Comparison of ENCODE assay signal across 28 cellular contexts in the genomic region with DNA sequence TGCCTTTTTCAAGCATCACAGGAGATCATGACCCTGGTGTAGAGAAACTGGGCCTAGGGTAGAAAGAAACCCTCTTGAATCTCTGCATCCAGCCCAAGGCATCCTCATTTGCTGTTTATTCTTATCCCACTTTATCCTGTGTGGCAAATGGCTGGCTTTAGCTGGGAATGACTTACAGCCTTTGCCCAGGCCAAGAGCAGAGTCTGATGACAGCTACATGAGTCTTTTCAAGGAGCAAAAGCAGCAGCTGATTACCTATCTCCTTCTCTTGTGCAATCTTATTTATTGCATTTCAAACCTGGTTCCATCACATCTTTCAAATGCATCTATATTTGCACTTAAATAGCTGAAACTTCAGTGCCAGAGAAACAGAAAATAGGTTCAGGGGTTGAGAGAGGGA. TPM values are rescaled to one million over a fixed set of nuclear protein-coding genes. Genes with fewer than 3 reads are reported as not detected.
"Had no signal": no experiment of that assay in that cellular context is flagged by ENCODE, and none has a peak within 500 bp of the region (broad histone marks: within the 10 kb centered on the region; RNA-seq: fewer than 3 reads in every experiment).

No MANE protein-coding gene starts in this region.

- H3K4me2 ChIP-seq: neural progenitor cell had no signal

- H3K36me3 ChIP-seq: gastroesophageal sphincter, neural progenitor cell, right atrium auricular region, spleen, suprapubic skin, tibial artery, upper lobe of right lung had no signal

- H3K4me1 ChIP-seq: body of pancreas, gastroesophageal sphincter, parathyroid adenoma, spleen, suprapubic skin, upper lobe of right lung had no signal

- H3K27ac ChIP-seq: body of pancreas, gastroesophageal sphincter, neural progenitor cell, parathyroid adenoma, right atrium auricular region, spleen, suprapubic skin, tibial artery, upper lobe of right lung, VCaP had no signal

- H3K79me2 ChIP-seq: parathyroid adenoma had no signal

- H3K9ac ChIP-seq: neural progenitor cell, parathyroid adenoma had no signal

- DNase-seq: activated CD4-positive, alpha-beta T cell treated with anti-CD3 and anti-CD28 coated beads for 4 hours; activated CD4-positive, alpha-beta T cell treated with anti-CD3 and anti-CD28 coated beads, Interleukin-2, amount 50 U/mL, for 4 hours; activated naive CD4-positive, alpha-beta T cell; activated T-cell treated with anti-CD3 and anti-CD28 coated beads for 4 hours; activated T-cell treated with anti-CD3 and anti-CD28 coated beads, Interleukin-2, amount 50 U/mL, for 72 hours; cortex of kidney; effector memory CD8-positive, alpha-beta T cell; hippocampal formation; immature natural killer cell; mesenchymal stem cell; natural killer cell; occipital lobe; spleen; stimulated activated naive CD4-positive, alpha-beta T cell; tibial artery; upper lobe of right lung had no signal

- H2AFZ ChIP-seq: neural progenitor cell, parathyroid adenoma had no signal

- H3K9me3 ChIP-seq: body of pancreas, gastroesophageal sphincter, right atrium auricular region, spleen, suprapubic skin, tibial artery, upper lobe of right lung had no signal

- H3K27ac Mint-ChIP-seq: activated T-cell treated with anti-CD3 and anti-CD28 coated beads, Interleukin-2, amount 50 U/mL, for 72 hours; effector memory CD8-positive, alpha-beta T cell; immature natural killer cell; natural killer cell; neural progenitor cell; T-helper 2 cell treated with Interferon-gamma antibody and Interleukin-4, amounts not matched to agents 5 μg/mL and 100 μg/mL, for 36 hours had no signal

- H3K4me3 Mint-ChIP-seq: activated T-cell treated with anti-CD3 and anti-CD28 coated beads, Interleukin-2, amount 50 U/mL, for 72 hours; effector memory CD8-positive, alpha-beta T cell; immature natural killer cell; natural killer cell; neural progenitor cell; T-helper 2 cell treated with Interferon-gamma antibody and Interleukin-4, amounts not matched to agents 5 μg/mL and 100 μg/mL, for 36 hours had no signal

- H3K9me3 Mint-ChIP-seq: activated naive CD4-positive, alpha-beta T cell treated with anti-CD3 and anti-CD28 coated beads, Interleukin-2, amount 50 U/mL, for 72 hours; activated T-cell treated with anti-CD3 and anti-CD28 coated beads, Interleukin-2, amount 50 U/mL, for 72 hours; effector memory CD8-positive, alpha-beta T cell; immature natural killer cell; natural killer cell; neural progenitor cell; T-helper 2 cell treated with Interferon-gamma antibody and Interleukin-4, amounts not matched to agents 5 μg/mL and 100 μg/mL, for 36 hours had no signal

- H3K4me1 Mint-ChIP-seq: immature natural killer cell, natural killer cell, neural progenitor cell had no signal

- H3K4me3 ChIP-seq: body of pancreas, gastroesophageal sphincter, neural progenitor cell, right atrium auricular region, spleen, suprapubic skin, tibial artery, upper lobe of right lung had no signal

- ATAC-seq: activated naive CD4-positive, alpha-beta T cell treated with anti-CD3 and anti-CD28 coated beads, Interleukin-2, amount 50 U/mL, for 72 hours; activated T-cell treated with anti-CD3 and anti-CD28 coated beads, Interleukin-2, amount 50 U/mL, for 72 hours; body of pancreas; effector memory CD8-positive, alpha-beta T cell; gastroesophageal sphincter; natural killer cell; upper lobe of right lung had no signal

- H3K36me3 Mint-ChIP-seq: activated naive CD4-positive, alpha-beta T cell treated with anti-CD3 and anti-CD28 coated beads, Interleukin-2, amount 50 U/mL, for 72 hours; immature natural killer cell; natural killer cell; neural progenitor cell had no signal

- H3K27me3 ChIP-seq: body of pancreas, neural progenitor cell, right atrium auricular region had no signal

RNA-seq across cellular contexts. Expression of a gene that starts 26.1 kb away (rescaled TPM):
- total RNA-seq: activated naive CD4-positive, alpha-beta T cell treated with anti-CD3 and anti-CD28 coated beads, Interleukin-2, amount 50 U/mL, for 72 hours; activated T-cell treated with anti-CD3 and anti-CD28 coated beads, Interleukin-2, amount 50 U/mL, for 72 hours; fibroblast of lung; fibroblast of villous mesenchyme; natural killer cell; pulmonary artery endothelial cell; upper lobe of right lung had no signal
- polyA plus RNA-seq: fibroblast of lung, immature natural killer cell had no signal
